In the genomic region with DNA sequence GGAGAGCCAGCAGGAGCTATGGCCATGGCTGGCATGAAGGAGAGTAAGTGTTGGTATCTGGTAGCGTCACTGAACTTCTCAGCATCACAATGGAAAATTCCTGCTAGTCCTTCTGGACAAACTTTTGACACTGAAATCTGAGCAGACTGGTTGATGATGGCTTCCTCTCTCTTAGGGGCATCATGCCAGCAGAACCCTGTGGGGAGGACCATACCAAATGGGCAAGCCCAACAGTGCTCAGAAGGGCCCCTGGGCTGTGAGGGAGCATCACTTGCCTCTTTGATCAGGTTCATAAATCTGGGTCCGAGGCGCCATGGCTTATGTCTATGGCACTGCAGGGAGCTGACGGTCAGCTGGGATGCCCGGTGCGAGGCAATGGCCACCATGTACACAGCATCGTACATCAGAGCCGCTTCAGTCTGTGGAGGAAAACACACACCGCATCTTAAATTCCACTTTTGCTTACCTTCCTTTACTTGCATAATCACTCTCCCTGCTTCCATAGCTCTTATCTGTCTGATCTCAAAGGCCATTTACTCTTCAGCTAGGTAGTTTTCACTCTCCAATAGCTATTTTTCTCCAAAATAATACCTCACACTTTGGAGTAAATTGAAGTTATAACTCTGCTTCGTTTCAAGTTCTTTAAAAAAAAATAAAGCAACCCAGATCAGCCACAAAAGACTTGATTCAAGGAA, we compare ENCODE assay signal across 1 cellular context.
TF ChIP-seq lines count a peak whose summit lies in the region.

No MANE protein-coding gene starts in this region.

TF ChIP-seq in K562, 482 proteins besides CTCF, POLR2A, EP300 and RAD21 (continued from another document and continues in another):
- TF ChIP-seq, protein P1, sequence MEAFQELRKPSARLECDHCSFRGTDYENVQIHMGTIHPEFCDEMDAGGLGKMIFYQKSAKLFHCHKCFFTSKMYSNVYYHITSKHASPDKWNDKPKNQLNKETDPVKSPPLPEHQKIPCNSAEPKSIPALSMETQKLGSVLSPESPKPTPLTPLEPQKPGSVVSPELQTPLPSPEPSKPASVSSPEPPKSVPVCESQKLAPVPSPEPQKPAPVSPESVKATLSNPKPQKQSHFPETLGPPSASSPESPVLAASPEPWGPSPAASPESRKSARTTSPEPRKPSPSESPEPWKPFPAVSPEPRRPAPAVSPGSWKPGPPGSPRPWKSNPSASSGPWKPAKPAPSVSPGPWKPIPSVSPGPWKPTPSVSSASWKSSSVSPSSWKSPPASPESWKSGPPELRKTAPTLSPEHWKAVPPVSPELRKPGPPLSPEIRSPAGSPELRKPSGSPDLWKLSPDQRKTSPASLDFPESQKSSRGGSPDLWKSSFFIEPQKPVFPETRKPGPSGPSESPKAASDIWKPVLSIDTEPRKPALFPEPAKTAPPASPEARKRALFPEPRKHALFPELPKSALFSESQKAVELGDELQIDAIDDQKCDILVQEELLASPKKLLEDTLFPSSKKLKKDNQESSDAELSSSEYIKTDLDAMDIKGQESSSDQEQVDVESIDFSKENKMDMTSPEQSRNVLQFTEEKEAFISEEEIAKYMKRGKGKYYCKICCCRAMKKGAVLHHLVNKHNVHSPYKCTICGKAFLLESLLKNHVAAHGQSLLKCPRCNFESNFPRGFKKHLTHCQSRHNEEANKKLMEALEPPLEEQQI (IDR thresholded peaks at IDR 0.05), result no peak
- no peak for TF ChIP-seq ZNF384 (IDR thresholded peaks at IDR 0.05; ENCODE audit: low read depth, low read length)
- TF ChIP-seq, protein P2, sequence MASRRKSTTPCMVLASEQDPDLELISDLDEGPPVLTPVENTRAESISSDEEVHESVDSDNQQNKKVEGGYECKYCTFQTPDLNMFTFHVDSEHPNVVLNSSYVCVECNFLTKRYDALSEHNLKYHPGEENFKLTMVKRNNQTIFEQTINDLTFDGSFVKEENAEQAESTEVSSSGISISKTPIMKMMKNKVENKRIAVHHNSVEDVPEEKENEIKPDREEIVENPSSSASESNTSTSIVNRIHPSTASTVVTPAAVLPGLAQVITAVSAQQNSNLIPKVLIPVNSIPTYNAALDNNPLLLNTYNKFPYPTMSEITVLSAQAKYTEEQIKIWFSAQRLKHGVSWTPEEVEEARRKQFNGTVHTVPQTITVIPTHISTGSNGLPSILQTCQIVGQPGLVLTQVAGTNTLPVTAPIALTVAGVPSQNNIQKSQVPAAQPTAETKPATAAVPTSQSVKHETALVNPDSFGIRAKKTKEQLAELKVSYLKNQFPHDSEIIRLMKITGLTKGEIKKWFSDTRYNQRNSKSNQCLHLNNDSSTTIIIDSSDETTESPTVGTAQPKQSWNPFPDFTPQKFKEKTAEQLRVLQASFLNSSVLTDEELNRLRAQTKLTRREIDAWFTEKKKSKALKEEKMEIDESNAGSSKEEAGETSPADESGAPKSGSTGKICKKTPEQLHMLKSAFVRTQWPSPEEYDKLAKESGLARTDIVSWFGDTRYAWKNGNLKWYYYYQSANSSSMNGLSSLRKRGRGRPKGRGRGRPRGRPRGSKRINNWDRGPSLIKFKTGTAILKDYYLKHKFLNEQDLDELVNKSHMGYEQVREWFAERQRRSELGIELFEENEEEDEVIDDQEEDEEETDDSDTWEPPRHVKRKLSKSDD (conservative IDR thresholded peaks at IDR 0.05; ENCODE audit: low read length), result no peak
- no peak for TF ChIP-seq MTA3 (IDR thresholded peaks at IDR 0.05; ENCODE audit: borderline replicate concordance)
- TF ChIP-seq NR3C1 (CRISPR knock-in tag; IDR thresholded peaks at IDR 0.05), result no peak
- TF ChIP-seq, protein P3, sequence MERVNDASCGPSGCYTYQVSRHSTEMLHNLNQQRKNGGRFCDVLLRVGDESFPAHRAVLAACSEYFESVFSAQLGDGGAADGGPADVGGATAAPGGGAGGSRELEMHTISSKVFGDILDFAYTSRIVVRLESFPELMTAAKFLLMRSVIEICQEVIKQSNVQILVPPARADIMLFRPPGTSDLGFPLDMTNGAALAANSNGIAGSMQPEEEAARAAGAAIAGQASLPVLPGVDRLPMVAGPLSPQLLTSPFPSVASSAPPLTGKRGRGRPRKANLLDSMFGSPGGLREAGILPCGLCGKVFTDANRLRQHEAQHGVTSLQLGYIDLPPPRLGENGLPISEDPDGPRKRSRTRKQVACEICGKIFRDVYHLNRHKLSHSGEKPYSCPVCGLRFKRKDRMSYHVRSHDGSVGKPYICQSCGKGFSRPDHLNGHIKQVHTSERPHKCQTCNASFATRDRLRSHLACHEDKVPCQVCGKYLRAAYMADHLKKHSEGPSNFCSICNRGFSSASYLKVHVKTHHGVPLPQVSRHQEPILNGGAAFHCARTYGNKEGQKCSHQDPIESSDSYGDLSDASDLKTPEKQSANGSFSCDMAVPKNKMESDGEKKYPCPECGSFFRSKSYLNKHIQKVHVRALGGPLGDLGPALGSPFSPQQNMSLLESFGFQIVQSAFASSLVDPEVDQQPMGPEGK (CRISPR knock-in tag; IDR thresholded peaks at IDR 0.05; ENCODE audit: borderline replicate concordance), result no peak
- TF ChIP-seq KAT2B (IDR thresholded peaks at IDR 0.05; ENCODE audit: low read depth, low read length), result no peak
- TF ChIP-seq, protein P4, sequence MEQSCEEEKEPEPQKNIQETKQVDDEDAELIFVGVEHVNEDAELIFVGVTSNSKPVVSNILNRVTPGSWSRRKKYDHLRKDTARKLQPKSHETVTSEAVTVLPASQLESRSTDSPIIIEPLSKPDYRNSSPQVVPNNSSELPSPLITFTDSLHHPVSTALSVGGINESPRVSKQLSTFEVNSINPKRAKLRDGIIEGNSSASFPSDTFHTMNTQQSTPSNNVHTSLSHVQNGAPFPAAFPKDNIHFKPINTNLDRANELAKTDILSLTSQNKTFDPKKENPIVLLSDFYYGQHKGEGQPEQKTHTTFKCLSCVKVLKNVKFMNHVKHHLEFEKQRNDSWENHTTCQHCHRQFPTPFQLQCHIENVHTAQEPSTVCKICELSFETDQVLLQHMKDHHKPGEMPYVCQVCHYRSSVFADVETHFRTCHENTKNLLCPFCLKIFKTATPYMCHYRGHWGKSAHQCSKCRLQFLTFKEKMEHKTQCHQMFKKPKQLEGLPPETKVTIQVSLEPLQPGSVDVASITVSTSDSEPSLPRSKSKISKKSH (CRISPR knock-in tag; IDR thresholded peaks at IDR 0.05), result no peak
- TF ChIP-seq, protein P5, sequence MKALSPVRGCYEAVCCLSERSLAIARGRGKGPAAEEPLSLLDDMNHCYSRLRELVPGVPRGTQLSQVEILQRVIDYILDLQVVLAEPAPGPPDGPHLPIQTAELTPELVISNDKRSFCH (CRISPR knock-in tag; IDR thresholded peaks at IDR 0.05), result no peak
- TF ChIP-seq, protein P5 (tag; IDR thresholded peaks at IDR 0.05), result peak; percentile 94
- TF ChIP-seq SMARCC2 (IDR thresholded peaks at IDR 0.05; ENCODE audit: low read depth), result no peak
- TF ChIP-seq, protein P6, sequence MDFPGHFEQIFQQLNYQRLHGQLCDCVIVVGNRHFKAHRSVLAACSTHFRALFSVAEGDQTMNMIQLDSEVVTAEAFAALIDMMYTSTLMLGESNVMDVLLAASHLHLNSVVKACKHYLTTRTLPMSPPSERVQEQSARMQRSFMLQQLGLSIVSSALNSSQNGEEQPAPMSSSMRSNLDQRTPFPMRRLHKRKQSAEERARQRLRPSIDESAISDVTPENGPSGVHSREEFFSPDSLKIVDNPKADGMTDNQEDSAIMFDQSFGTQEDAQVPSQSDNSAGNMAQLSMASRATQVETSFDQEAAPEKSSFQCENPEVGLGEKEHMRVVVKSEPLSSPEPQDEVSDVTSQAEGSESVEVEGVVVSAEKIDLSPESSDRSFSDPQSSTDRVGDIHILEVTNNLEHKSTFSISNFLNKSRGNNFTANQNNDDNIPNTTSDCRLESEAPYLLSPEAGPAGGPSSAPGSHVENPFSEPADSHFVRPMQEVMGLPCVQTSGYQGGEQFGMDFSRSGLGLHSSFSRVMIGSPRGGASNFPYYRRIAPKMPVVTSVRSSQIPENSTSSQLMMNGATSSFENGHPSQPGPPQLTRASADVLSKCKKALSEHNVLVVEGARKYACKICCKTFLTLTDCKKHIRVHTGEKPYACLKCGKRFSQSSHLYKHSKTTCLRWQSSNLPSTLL (IDR thresholded peaks at IDR 0.05), result no peak
- TF ChIP-seq, protein P7, sequence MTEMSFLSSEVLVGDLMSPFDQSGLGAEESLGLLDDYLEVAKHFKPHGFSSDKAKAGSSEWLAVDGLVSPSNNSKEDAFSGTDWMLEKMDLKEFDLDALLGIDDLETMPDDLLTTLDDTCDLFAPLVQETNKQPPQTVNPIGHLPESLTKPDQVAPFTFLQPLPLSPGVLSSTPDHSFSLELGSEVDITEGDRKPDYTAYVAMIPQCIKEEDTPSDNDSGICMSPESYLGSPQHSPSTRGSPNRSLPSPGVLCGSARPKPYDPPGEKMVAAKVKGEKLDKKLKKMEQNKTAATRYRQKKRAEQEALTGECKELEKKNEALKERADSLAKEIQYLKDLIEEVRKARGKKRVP (CRISPR knock-in tag; IDR thresholded peaks at IDR 0.05), result peak; percentile 36; the same call in 1 of the 2 replicates
- TF ChIP-seq, protein P8, sequence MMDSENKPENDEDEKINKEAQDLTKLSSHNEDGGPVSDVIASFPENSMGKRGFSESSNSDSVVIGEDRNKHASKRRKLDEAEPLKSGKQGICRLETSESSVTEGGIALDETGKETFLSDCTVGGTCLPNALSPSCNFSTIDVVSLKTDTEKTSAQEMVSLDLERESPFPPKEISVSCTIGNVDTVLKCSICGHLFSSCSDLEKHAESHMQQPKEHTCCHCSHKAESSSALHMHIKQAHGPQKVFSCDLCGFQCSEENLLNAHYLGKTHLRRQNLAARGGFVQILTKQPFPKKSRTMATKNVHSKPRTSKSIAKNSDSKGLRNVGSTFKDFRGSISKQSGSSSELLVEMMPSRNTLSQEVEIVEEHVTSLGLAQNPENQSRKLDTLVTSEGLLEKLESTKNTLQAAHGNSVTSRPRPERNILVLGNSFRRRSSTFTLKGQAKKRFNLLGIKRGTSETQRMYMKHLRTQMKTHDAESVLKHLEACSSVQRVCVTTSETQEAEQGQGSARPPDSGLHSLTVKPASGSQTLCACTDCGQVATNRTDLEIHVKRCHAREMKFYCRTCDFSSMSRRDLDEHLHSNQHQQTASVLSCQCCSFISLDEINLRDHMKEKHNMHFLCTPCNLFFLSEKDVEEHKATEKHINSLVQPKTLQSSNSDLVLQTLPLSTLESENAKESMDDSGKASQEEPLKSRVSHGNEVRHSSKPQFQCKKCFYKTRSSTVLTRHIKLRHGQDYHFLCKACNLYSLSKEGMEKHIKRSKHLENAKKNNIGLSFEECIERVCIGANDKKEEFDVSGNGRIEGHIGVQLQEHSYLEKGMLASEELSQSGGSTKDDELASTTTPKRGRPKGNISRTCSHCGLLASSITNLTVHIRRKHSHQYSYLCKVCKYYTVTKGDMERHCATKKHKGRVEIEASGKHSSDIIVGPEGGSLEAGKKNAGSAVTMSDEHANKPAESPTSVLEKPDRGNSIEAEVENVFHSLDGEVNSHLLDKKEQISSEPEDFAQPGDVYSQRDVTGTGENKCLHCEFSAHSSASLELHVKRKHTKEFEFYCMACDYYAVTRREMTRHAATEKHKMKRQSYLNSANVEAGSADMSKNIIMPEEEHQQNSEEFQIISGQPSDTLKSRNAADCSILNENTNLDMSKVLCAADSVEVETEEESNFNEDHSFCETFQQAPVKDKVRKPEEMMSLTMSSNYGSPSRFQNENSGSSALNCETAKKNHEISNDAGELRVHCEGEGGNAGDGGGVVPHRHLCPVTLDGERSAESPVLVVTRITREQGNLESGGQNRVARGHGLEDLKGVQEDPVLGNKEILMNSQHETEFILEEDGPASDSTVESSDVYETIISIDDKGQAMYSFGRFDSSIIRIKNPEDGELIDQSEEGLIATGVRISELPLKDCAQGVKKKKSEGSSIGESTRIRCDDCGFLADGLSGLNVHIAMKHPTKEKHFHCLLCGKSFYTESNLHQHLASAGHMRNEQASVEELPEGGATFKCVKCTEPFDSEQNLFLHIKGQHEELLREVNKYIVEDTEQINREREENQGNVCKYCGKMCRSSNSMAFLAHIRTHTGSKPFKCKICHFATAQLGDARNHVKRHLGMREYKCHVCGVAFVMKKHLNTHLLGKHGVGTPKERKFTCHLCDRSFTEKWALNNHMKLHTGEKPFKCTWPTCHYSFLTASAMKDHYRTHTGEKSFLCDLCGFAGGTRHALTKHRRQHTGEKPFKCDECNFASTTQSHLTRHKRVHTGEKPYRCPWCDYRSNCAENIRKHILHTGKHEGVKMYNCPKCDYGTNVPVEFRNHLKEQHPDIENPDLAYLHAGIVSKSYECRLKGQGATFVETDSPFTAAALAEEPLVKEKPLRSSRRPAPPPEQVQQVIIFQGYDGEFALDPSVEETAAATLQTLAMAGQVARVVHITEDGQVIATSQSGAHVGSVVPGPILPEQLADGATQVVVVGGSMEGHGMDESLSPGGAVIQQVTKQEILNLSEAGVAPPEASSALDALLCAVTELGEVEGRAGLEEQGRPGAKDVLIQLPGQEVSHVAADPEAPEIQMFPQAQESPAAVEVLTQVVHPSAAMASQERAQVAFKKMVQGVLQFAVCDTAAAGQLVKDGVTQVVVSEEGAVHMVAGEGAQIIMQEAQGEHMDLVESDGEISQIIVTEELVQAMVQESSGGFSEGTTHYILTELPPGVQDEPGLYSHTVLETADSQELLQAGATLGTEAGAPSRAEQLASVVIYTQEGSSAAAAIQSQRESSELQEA (IDR thresholded peaks at IDR 0.05; ENCODE audit: low read depth), result no peak
- no peak for TF ChIP-seq SP2 (IDR thresholded peaks at IDR 0.05; ENCODE audit: extremely low read depth, low read depth, low read length, poor library complexity, severe bottlenecking)
- TF ChIP-seq, protein P9, sequence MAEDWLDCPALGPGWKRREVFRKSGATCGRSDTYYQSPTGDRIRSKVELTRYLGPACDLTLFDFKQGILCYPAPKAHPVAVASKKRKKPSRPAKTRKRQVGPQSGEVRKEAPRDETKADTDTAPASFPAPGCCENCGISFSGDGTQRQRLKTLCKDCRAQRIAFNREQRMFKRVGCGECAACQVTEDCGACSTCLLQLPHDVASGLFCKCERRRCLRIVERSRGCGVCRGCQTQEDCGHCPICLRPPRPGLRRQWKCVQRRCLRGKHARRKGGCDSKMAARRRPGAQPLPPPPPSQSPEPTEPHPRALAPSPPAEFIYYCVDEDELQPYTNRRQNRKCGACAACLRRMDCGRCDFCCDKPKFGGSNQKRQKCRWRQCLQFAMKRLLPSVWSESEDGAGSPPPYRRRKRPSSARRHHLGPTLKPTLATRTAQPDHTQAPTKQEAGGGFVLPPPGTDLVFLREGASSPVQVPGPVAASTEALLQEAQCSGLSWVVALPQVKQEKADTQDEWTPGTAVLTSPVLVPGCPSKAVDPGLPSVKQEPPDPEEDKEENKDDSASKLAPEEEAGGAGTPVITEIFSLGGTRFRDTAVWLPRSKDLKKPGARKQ (CRISPR knock-in tag; IDR thresholded peaks at IDR 0.05), result no peak
- TF ChIP-seq, protein P10, sequence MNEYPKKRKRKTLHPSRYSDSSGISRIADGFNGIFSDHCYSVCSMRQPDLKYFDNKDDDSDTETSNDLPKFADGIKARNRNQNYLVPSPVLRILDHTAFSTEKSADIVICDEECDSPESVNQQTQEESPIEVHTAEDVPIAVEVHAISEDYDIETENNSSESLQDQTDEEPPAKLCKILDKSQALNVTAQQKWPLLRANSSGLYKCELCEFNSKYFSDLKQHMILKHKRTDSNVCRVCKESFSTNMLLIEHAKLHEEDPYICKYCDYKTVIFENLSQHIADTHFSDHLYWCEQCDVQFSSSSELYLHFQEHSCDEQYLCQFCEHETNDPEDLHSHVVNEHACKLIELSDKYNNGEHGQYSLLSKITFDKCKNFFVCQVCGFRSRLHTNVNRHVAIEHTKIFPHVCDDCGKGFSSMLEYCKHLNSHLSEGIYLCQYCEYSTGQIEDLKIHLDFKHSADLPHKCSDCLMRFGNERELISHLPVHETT (CRISPR knock-in tag; conservative IDR thresholded peaks at IDR 0.05 in 1 of 2, IDR thresholded peaks at IDR 0.05 in 1 of 2), result no peak; a peak in 1 of 4 replicates
- TF ChIP-seq MYNN (IDR thresholded peaks at IDR 0.05), result no peak
- TF ChIP-seq MYNN (CRISPR knock-in tag; IDR thresholded peaks at IDR 0.05), result no peak
- no peak for TF ChIP-seq ZNF239 (CRISPR knock-in tag; IDR thresholded peaks at IDR 0.05)
